18 cellular contexts compared by ENCODE assay signal in the genomic region with DNA sequence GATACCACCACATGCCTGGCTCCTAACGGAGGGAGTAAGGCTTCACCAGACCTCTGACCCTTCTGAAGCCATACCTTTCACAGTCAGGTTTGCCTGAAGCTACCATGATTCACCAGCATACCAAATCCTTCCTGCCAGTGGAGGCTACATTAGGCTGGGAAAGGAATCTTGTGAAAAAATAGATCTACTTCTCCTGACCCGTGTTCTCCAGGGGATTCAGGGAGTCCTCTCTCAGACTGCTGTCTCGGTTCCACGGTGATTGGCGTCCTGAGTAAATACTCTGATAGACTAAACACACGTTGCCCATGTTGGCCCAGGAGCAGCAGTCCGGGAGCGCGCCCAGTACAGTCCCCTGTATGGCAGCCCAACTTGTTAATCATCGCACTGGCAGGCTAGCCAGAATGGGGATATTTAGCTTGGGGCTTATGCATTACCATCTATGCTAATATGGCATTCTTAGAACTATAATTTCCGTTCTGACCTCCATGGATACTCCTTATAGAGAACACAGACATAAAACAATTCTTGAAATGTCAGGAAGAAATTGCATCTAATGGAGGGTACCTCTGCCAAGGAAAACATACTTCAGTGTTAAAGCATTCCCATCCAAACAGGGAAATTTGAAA.
A peak's percentile ranks its signal among the peaks of the same experiment; 100 is the strongest.
DNase-seq lines count a peak whose midpoint lies in the region; ATAC-seq, FAIRE-seq and TF ChIP-seq lines count a peak whose summit lies in the region.
"Had no signal": no experiment of that assay in that cellular context is flagged by ENCODE, and none has a peak within 500 bp of the region (broad histone marks: within the 10 kb centered on the region; RNA-seq: fewer than 3 reads in every experiment).

No MANE protein-coding gene starts in this region.

- peak; percentile 32 for ATAC-seq in gastroesophageal sphincter
- ATAC-seq in pancreas: peak; percentile 92 to 94 (median 93)
- ATAC-seq in HG02571 (IDR thresholded peaks at IDR 0.05; ENCODE audit: unreplicated experiment): no peak
- ATAC-seq in HG02885 (IDR thresholded peaks at IDR 0.05; ENCODE audit: poor library complexity, unreplicated experiment): no peak
- ATAC-seq: activated CD4-positive, alpha-beta T cell treated with anti-CD3 and anti-CD28 coated beads for 36 hours; activated naive CD4-positive, alpha-beta T cell treated with anti-CD3 and anti-CD28 coated beads, Interleukin-2, amount 50 U/mL, for 72 hours had no signal

- no peak for FAIRE-seq in pancreas (lab: Jason Lieb, UNC)
- FAIRE-seq: HTR-8/SVneo had no signal

- intact Hi-C loops in pancreas (cut with DNase I): no loop called here

- H3K36me3 ChIP-seq in gastroesophageal sphincter (no peaks in the 10 kb centered on the region), pancreas (no peaks in the 10 kb centered on the region)
- H3K36me3 ChIP-seq: thyroid gland had no signal

- DNase-seq in ELF-1 (ENCODE audit: low read depth, low spot score) (peak; percentile 40), astrocyte of the spinal cord (ENCODE audit: low read depth, low spot score) (peak; percentile 40), pancreas (peak; percentile 66 to 81 (median 72)), NOMO-1 (lab: John Stamatoyannopoulos, UW; ENCODE audit: unreplicated experiment in 2 of 2) (no peak), LoVo (ENCODE audit: low spot score) (no peak)
- DNase-seq: activated CD4-positive, alpha-beta T cell treated with anti-CD3 and anti-CD28 coated beads for 36 hours; activated T-cell treated with anti-CD3 and anti-CD28 coated beads for 4 hours; COR-L47; MM.1S; NCI-H2081; stimulated activated CD4-positive, alpha-beta T cell treated with anti-CD3 and anti-CD28 coated beads, Interleukin-4, amount 100 ng/mL, for 24 hours; T1000; thyroid gland had no signal

- in situ Hi-C loops in astrocyte of the spinal cord (cut with HindIII; ENCODE audit: low sequenced_read_pairs): no loop called here

- TF ChIP-seq POLR2A in gastroesophageal sphincter (IDR thresholded peaks at IDR 0.05): no peak

- H3K4me1 ChIP-seq in gastroesophageal sphincter: peaks cover 0 to 32% (median 0%) of the 10 kb centered on the region in 3 donors
- peaks cover 23 to 41% (median 25%) of the 10 kb centered on the region in 3 donors for H3K4me1 ChIP-seq in pancreas

- H3K9me3 ChIP-seq in gastroesophageal sphincter (no peaks in the 10 kb centered on the region), pancreas (no peaks in the 10 kb centered on the region)
- H3K9me3 ChIP-seq: thyroid gland had no signal

- H3K4me3 ChIP-seq in astrocyte of the spinal cord (ENCODE audit: low read depth, low read length): no peak overlapping the region
- no peak overlapping the region for H3K4me3 ChIP-seq in gastroesophageal sphincter
- H3K4me3 ChIP-seq in pancreas: no peak overlapping the region
- H3K4me3 ChIP-seq: thyroid gland had no signal

- TF ChIP-seq EP300 in gastroesophageal sphincter (IDR thresholded peaks at IDR 0.05): no peak

- no peaks in the 10 kb centered on the region for H3K27me3 ChIP-seq in gastroesophageal sphincter
- H3K27me3 ChIP-seq in pancreas: no peaks in the 10 kb centered on the region
- H3K27me3 ChIP-seq: thyroid gland had no signal

- TF ChIP-seq CTCF in astrocyte of the spinal cord (IDR thresholded peaks at IDR 0.05; ENCODE audit: low read depth, low read length) (no peak), gastroesophageal sphincter (IDR thresholded peaks at IDR 0.05) (no peak), pancreas (IDR thresholded peaks at IDR 0.05) (no peak)

- 0 to 39% methylated on average over 1 to 10 of the region's 11 CpGs for whole genome bisulfite sequencing in gastroesophageal sphincter (ENCODE audit: low coverage in 1 of 2), 2 donors
- WGBS in pancreas, 2 donors: 24 to 38% methylated on average over 11 of the region's 11 CpGs

- H3K27ac ChIP-seq in gastroesophageal sphincter (peak overlapping the region in 2 of 4 donors; percentile 15 to 21), pancreas (peak overlapping the region in 3 of 4 donors; percentile 25 to 40 (median 27))
- H3K27ac ChIP-seq: thyroid gland had no signal

Comparison
In these comparisons a context has a peak if more than half of its experiments do, and no peak if none do; other contexts are left out.
1. DNase-seq: peak in ELF-1 (single experiment), astrocyte of the spinal cord (single experiment) and pancreas (6 of 6); none in NOMO-1 (0 of 2) and LoVo (single experiment).
2. ATAC-seq: peak in gastroesophageal sphincter (single experiment) and pancreas (4 of 4); none in HG02571 (single experiment) and HG02885 (single experiment).